Comparison of ENCODE assay signal across 17 cellular contexts in genomic region chr6:15922510-15923307, GRCh38.
A peak's percentile ranks its signal among the peaks of the same experiment; 100 is the strongest.
DNase-seq lines count a peak whose midpoint lies in the region; ATAC-seq and TF ChIP-seq lines count a peak whose summit lies in the region.
"Had no signal": no experiment of that assay in that cellular context is flagged by ENCODE, and none has a peak within 500 bp of the region (broad histone marks: within the 10 kb centered on the region; RNA-seq: fewer than 3 reads in every experiment).

No MANE protein-coding gene starts in this region.

- peak; percentile 55 to 78 for ATAC-seq in left cardiac atrium
- ATAC-seq: activated CD8-positive, alpha-beta memory T cell treated with anti-CD3 and anti-CD28 coated beads, Interleukin-2, amount 10 ng/mL, durations not matched to agents 7 days and 5 days had no signal

- peak; percentile 63 for DNase-seq in left cardiac atrium
- DNase-seq in right atrium auricular region (ENCODE audit: low spot score): no peak
- DNase-seq in adipocyte (ENCODE audit: low read depth): peak; percentile 94
- peak; percentile 98 for DNase-seq in glomerular endothelial cell (ENCODE audit: extremely low read depth, low read depth, low spot score)
- no peak for DNase-seq in Ammon's horn (ENCODE audit: low spot score)
- no peak for DNase-seq in NCI-H446 treated with DMSO at 0.1 percent for 48 hours (lab: John Stamatoyannopoulos, UW)
- no peak for DNase-seq in NCI-H2029 treated with DMSO at 0.1 percent for 48 hours (lab: John Stamatoyannopoulos, UW)
- DNase-seq in effector CD4-positive, alpha-beta T cell: no peak
- DNase-seq: activated CD8-positive, alpha-beta memory T cell treated with anti-CD3 and anti-CD28 coated beads, Interleukin-2, amount 10 ng/mL, durations not matched to agents 7 days and 5 days; activated naive CD4-positive, alpha-beta T cell treated with anti-CD3 and anti-CD28 coated beads, Interleukin-2, amount 10 ng/mL, durations not matched to agents 7 days and 5 days; H7; NCI-H1105; NCI-H524 treated with DMSO at 0.1 percent for 48 hours had no signal

- no peaks in the 10 kb centered on the region for H3K4me1 ChIP-seq in right atrium auricular region
- H3K4me1 ChIP-seq in adipocyte (ENCODE audit: control insufficient read depth, insufficient read depth, low read length): peaks cover 18% of the 10 kb centered on the region
- H3K4me1 ChIP-seq: tibial nerve had no signal

- H3K27me3 ChIP-seq in right atrium auricular region (no peaks in the 10 kb centered on the region), adipocyte (replicated peaks; ENCODE audit: control insufficient read depth, insufficient read depth, low read length) (no peaks in the 10 kb centered on the region)
- H3K27me3 ChIP-seq: tibial nerve had no signal

- intact Hi-C loops in left cardiac atrium (cut with DNase I): no loop called here

- no peaks in the 10 kb centered on the region for H3K9me3 ChIP-seq in right atrium auricular region
- no peaks in the 10 kb centered on the region for H3K9me3 ChIP-seq in adipocyte (ENCODE audit: control insufficient read depth, low read length)
- H3K9me3 ChIP-seq: tibial nerve had no signal

- no peak overlapping the region for H3K9ac ChIP-seq in adipocyte (ENCODE audit: low read length)

- no peak overlapping the region for H3K27ac ChIP-seq in right atrium auricular region
- H3K27ac ChIP-seq: 22Rv1, tibial nerve, VCaP had no signal

- no peaks in the 10 kb centered on the region for H3K36me3 ChIP-seq in right atrium auricular region
- no peaks in the 10 kb centered on the region for H3K36me3 ChIP-seq in adipocyte (ENCODE audit: control insufficient read depth, insufficient read depth, low read length, severe bottlenecking)
- H3K36me3 ChIP-seq: tibial nerve had no signal

- H3K4me3 ChIP-seq in right atrium auricular region (no peak overlapping the region), adipocyte (ENCODE audit: low read length) (no peak overlapping the region)
- H3K4me3 ChIP-seq: skin epidermis, tibial nerve had no signal

- no peak for TF ChIP-seq CTCF in right atrium auricular region (IDR thresholded peaks at IDR 0.05)

Comparison
In these comparisons a context has a peak if more than half of its experiments do, and no peak if none do; other contexts are left out.
1. DNase-seq: peak in left cardiac atrium (single experiment), adipocyte (single experiment) and glomerular endothelial cell (single experiment); none in right atrium auricular region (single experiment), Ammon's horn (single experiment), NCI-H446 treated with DMSO at 0.1 percent for 48 hours (single experiment), NCI-H2029 treated with DMSO at 0.1 percent for 48 hours (single experiment) and effector CD4-positive, alpha-beta T cell (single experiment).